ENCODE assay signal across 1 cellular context in the genomic region with DNA sequence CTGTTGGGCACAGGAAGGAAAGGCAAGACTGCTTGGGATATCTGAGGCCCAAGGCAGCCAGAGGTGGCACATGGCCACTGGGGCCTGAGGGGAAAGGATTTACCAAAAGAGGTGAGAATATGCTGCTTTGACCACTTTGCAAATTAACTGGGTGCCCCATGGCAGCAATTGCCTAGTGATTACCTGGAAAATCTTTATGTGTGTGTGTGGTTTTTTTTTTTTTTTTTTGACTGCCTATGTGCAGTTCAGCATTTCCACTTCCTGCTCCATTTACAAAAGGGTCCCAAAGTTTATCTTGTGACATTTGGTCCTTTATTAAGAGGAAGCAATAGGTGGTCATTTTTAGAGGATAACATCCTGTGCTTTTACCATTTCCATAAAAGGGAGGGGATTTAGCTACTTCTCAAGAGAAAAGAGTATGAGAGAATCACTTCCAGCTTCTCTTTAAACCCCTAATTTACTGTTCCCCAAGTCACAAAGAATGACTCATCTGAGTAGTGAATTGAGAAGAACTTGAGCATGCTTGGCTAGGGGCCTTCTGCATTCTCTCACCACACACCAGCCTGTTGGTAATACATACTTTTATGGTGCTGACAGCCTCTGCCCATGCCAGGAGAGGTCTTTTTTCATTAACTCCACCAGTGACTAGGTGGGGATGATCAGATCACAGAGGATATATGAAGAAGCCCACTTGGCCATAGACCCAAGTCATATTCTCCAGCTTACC.
TF ChIP-seq lines count a peak whose summit lies in the region.

No MANE protein-coding gene starts in this region.

TF ChIP-seq in IMR-90, 13 proteins besides CTCF, POLR2A, EP300 and RAD21 (continued from another document):
- TF ChIP-seq, protein P1, sequence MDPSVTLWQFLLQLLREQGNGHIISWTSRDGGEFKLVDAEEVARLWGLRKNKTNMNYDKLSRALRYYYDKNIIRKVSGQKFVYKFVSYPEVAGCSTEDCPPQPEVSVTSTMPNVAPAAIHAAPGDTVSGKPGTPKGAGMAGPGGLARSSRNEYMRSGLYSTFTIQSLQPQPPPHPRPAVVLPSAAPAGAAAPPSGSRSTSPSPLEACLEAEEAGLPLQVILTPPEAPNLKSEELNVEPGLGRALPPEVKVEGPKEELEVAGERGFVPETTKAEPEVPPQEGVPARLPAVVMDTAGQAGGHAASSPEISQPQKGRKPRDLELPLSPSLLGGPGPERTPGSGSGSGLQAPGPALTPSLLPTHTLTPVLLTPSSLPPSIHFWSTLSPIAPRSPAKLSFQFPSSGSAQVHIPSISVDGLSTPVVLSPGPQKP (IDR thresholded peaks at IDR 0.05; ENCODE audit: borderline replicate concordance, low read depth, low read length): no peak
- TF ChIP-seq MAFK (IDR thresholded peaks at IDR 0.05; ENCODE audit: low read depth, low read length) (no peak), MXI1 (IDR thresholded peaks at IDR 0.05; ENCODE audit: borderline replicate concordance, low read depth, low read length) (no peak), CEBPB (IDR thresholded peaks at IDR 0.05; ENCODE audit: low read depth, low read length) (no peak)
